In genomic region chr10:132480356-132480755, GRCh38 we compare ENCODE assay signal across 1 cellular context.
TF ChIP-seq lines count a peak whose summit lies in the region.

No MANE protein-coding gene starts in this region.

TF ChIP-seq in WTC11, 78 proteins besides CTCF, POLR2A, EP300 and RAD21 (continued from another document):
- TF ChIP-seq E2F5 (CRISPR knock-in tag; IDR thresholded peaks at IDR 0.05): no peak
